29 cellular contexts compared by ENCODE assay signal in the genomic region with DNA sequence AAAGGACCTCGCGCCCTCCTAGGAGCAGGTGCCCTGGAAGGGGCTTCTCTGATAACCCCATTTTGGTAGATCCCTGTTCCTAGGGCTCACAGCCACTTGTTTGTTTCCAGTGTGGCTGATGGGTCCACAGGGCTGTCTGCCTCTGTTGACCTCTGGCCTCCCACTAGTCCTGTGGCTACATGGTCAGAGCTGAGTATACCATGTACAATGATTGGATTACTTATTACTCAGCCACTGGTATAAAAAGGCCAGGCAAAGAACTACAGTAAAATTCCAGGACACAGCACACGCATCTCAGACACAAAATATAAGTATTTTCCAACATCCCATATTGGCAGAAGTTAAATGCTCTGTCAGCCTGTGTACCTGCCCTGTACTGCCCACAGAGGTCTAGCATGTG.
"Had no signal": no experiment of that assay in that cellular context is flagged by ENCODE, and none has a peak within 500 bp of the region (broad histone marks: within the 10 kb centered on the region; RNA-seq: fewer than 3 reads in every experiment).

No MANE protein-coding gene starts in this region.

- H3K9me3 ChIP-seq: heart right ventricle, left ventricle myocardium inferior, pancreas, prostate gland, right atrium auricular region, right lobe of liver, vagina had no signal

- H3K4me2 ChIP-seq: smooth muscle cell had no signal

- H3K4me1 Mint-ChIP-seq: immature natural killer cell; naive B cell; natural killer cell; stimulated activated memory B cell treated with anti-CD40 and anti-IgM and Interleukin-4, amounts not matched to agents 10 μg/mL and 1 μg/mL and 100 μg/mL, for 72 hours; stimulated activated naive CD8-positive, alpha-beta T cell treated with anti-CD3 and anti-CD28 coated beads, Interleukin-15, amount 100 ng/mL, for 72 hours had no signal

- H3K4me1 ChIP-seq: heart right ventricle, left ventricle myocardium inferior, pancreas, prostate gland, right atrium auricular region, right lobe of liver, tibial nerve, vagina had no signal

- DNase-seq: heart right ventricle; hypothalamus; immature natural killer cell; kidney; left ventricle myocardium inferior; mesendoderm; naive B cell; natural killer cell; nucleus accumbens; pancreas; posterior cingulate gyrus; right lobe of liver; stimulated activated CD4-positive, alpha-beta T cell treated with anti-CD3 and anti-CD28 coated beads, Interleukin-1b, Interleukin-23, amount 100 ng/mL, for 48 hours; stimulated activated CD4-positive, alpha-beta T cell treated with anti-CD3 and anti-CD28 coated beads, Interleukin-2, amount 100 ng/mL, for 48 hours; stimulated activated CD4-positive, alpha-beta T cell treated with anti-CD3 and anti-CD28 coated beads, Interleukin-4, amount 100 ng/mL, for 4 hours; stimulated activated CD8-positive, alpha-beta memory T cell treated with anti-CD3 and anti-CD28 coated beads, Interleukin-4, amount 100 ng/mL, for 48 hours; stimulated activated naive CD4-positive, alpha-beta T cell treated with Interleukin-2 at 50 U/mL for 16 hours; stimulated activated naive CD8-positive, alpha-beta T cell treated with anti-CD3 and anti-CD28 coated beads, Interleukin-15, amount 100 ng/mL, for 72 hours; substantia nigra had no signal

- H3K27me3 ChIP-seq: pancreas, right atrium auricular region, right lobe of liver, tibial nerve, vagina had no signal

- H3K36me3 ChIP-seq: heart right ventricle, left ventricle myocardium inferior, pancreas, prostate gland, right atrium auricular region, right lobe of liver, tibial nerve, vagina had no signal

- H3K27ac ChIP-seq: heart right ventricle, left ventricle myocardium inferior, pancreas, prostate gland, right atrium auricular region, right lobe of liver, tibial nerve, vagina had no signal

- ATAC-seq: heart right ventricle; natural killer cell; pancreas; right lobe of liver; stimulated activated memory B cell treated with anti-CD40 and anti-IgM and Interleukin-4, amounts not matched to agents 10 μg/mL and 1 μg/mL and 100 μg/mL, for 72 hours; stimulated activated naive CD8-positive, alpha-beta T cell treated with anti-CD3 and anti-CD28 coated beads, Interleukin-15, amount 100 ng/mL, for 72 hours had no signal

- H3K4me3 ChIP-seq: heart right ventricle, left ventricle myocardium inferior, lung, pancreas, prostate gland, right atrium auricular region, right lobe of liver, smooth muscle cell, tibial nerve, vagina had no signal

- H3K27me3 Mint-ChIP-seq: naive B cell; stimulated activated memory B cell treated with anti-CD40 and anti-IgM and Interleukin-4, amounts not matched to agents 10 μg/mL and 1 μg/mL and 100 μg/mL, for 72 hours; stimulated activated naive CD8-positive, alpha-beta T cell treated with anti-CD3 and anti-CD28 coated beads, Interleukin-15, amount 100 ng/mL, for 72 hours; type B pancreatic cell had no signal

- H3K36me3 Mint-ChIP-seq: mesothelial cell of epicardium; naive B cell; natural killer cell; stimulated activated memory B cell treated with anti-CD40 and anti-IgM and Interleukin-4, amounts not matched to agents 10 μg/mL and 1 μg/mL and 100 μg/mL, for 72 hours; type B pancreatic cell had no signal

- FAIRE-seq: islet of Langerhans, kidney, pancreas had no signal

- H3K4me3 Mint-ChIP-seq: immature natural killer cell; mesothelial cell of epicardium; naive B cell; natural killer cell; stimulated activated memory B cell treated with anti-CD40 and anti-IgM and Interleukin-4, amounts not matched to agents 10 μg/mL and 1 μg/mL and 100 μg/mL, for 72 hours; stimulated activated naive CD8-positive, alpha-beta T cell treated with anti-CD3 and anti-CD28 coated beads, Interleukin-15, amount 100 ng/mL, for 72 hours; type B pancreatic cell had no signal

- H3K27ac Mint-ChIP-seq: immature natural killer cell; mesothelial cell of epicardium; natural killer cell; stimulated activated memory B cell treated with anti-CD40 and anti-IgM and Interleukin-4, amounts not matched to agents 10 μg/mL and 1 μg/mL and 100 μg/mL, for 72 hours; stimulated activated naive CD8-positive, alpha-beta T cell treated with anti-CD3 and anti-CD28 coated beads, Interleukin-15, amount 100 ng/mL, for 72 hours; type B pancreatic cell had no signal

- H3K9me3 Mint-ChIP-seq: type B pancreatic cell had no signal
